In the genomic region with DNA sequence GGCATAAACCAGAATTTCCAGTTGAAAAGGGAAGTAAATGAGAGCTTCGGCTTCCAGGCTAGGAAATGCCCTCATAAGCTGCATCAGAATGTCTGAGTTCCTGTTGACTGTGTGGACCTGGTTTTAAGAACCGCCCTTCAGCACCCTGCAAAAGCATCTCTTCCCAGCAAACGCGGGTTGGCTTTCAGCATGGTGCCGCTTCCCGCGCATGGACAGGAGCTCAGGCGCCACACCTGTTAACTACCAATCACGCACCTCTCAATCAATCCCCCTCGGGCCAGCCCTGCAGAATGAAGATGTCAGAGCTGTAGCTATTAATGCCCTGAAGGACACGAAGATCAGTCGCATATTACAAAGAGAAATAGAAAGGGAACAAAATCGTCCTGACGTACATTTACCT, we compare ENCODE assay signal across 1 cellular context.
TF ChIP-seq lines count a peak whose summit lies in the region.

No MANE protein-coding gene starts in this region.

TF ChIP-seq in GM23338, 12 proteins besides CTCF, POLR2A, EP300 and RAD21 (continued from another document):
- TF ChIP-seq, protein P1, sequence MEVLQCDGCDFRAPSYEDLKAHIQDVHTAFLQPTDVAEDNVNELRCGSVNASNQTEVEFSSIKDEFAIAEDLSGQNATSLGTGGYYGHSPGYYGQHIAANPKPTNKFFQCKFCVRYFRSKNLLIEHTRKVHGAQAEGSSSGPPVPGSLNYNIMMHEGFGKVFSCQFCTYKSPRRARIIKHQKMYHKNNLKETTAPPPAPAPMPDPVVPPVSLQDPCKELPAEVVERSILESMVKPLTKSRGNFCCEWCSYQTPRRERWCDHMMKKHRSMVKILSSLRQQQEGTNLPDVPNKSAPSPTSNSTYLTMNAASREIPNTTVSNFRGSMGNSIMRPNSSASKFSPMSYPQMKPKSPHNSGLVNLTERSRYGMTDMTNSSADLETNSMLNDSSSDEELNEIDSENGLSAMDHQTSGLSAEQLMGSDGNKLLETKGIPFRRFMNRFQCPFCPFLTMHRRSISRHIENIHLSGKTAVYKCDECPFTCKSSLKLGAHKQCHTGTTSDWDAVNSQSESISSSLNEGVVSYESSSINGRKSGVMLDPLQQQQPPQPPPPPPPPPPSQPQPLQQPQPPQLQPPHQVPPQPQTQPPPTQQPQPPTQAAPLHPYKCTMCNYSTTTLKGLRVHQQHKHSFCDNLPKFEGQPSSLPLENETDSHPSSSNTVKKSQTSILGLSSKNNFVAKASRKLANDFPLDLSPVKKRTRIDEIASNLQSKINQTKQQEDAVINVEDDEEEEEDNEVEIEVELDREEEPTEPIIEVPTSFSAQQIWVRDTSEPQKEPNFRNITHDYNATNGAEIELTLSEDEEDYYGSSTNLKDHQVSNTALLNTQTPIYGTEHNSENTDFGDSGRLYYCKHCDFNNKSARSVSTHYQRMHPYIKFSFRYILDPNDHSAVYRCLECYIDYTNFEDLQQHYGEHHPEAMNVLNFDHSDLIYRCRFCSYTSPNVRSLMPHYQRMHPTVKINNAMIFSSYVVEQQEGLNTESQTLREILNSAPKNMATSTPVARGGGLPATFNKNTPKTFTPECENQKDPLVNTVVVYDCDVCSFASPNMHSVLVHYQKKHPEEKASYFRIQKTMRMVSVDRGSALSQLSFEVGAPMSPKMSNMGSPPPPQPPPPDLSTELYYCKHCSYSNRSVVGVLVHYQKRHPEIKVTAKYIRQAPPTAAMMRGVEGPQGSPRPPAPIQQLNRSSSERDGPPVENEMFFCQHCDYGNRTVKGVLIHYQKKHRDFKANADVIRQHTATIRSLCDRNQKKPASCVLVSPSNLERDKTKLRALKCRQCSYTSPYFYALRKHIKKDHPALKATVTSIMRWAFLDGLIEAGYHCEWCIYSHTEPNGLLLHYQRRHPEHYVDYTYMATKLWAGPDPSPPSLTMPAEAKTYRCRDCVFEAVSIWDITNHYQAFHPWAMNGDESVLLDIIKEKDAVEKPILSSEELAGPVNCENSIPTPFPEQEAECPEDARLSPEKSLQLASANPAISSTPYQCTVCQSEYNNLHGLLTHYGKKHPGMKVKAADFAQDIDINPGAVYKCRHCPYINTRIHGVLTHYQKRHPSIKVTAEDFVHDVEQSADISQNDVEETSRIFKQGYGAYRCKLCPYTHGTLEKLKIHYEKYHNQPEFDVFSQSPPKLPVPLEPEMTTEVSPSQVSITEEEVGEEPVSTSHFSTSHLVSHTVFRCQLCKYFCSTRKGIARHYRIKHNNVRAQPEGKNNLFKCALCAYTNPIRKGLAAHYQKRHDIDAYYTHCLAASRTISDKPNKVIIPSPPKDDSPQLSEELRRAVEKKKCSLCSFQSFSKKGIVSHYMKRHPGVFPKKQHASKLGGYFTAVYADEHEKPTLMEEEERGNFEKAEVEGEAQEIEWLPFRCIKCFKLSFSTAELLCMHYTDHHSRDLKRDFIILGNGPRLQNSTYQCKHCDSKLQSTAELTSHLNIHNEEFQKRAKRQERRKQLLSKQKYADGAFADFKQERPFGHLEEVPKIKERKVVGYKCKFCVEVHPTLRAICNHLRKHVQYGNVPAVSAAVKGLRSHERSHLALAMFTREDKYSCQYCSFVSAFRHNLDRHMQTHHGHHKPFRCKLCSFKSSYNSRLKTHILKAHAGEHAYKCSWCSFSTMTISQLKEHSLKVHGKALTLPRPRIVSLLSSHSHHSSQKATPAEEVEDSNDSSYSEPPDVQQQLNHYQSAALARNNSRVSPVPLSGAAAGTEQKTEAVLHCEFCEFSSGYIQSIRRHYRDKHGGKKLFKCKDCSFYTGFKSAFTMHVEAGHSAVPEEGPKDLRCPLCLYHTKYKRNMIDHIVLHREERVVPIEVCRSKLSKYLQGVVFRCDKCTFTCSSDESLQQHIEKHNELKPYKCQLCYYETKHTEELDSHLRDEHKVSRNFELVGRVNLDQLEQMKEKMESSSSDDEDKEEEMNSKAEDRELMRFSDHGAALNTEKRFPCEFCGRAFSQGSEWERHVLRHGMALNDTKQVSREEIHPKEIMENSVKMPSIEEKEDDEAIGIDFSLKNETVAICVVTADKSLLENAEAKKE (CRISPR knock-in tag; IDR thresholded peaks at IDR 0.05): no peak
- TF ChIP-seq CREB1 (CRISPR knock-in tag; IDR thresholded peaks at IDR 0.05; ENCODE audit: low read depth): no peak
- TF ChIP-seq, protein P2, sequence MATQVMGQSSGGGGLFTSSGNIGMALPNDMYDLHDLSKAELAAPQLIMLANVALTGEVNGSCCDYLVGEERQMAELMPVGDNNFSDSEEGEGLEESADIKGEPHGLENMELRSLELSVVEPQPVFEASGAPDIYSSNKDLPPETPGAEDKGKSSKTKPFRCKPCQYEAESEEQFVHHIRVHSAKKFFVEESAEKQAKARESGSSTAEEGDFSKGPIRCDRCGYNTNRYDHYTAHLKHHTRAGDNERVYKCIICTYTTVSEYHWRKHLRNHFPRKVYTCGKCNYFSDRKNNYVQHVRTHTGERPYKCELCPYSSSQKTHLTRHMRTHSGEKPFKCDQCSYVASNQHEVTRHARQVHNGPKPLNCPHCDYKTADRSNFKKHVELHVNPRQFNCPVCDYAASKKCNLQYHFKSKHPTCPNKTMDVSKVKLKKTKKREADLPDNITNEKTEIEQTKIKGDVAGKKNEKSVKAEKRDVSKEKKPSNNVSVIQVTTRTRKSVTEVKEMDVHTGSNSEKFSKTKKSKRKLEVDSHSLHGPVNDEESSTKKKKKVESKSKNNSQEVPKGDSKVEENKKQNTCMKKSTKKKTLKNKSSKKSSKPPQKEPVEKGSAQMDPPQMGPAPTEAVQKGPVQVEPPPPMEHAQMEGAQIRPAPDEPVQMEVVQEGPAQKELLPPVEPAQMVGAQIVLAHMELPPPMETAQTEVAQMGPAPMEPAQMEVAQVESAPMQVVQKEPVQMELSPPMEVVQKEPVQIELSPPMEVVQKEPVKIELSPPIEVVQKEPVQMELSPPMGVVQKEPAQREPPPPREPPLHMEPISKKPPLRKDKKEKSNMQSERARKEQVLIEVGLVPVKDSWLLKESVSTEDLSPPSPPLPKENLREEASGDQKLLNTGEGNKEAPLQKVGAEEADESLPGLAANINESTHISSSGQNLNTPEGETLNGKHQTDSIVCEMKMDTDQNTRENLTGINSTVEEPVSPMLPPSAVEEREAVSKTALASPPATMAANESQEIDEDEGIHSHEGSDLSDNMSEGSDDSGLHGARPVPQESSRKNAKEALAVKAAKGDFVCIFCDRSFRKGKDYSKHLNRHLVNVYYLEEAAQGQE (IDR thresholded peaks at IDR 0.05; ENCODE audit: unreplicated experiment): no peak
- TF ChIP-seq ZNF331 (CRISPR knock-in tag; IDR thresholded peaks at IDR 0.05; ENCODE audit: low read depth): no peak
- no peak for TF ChIP-seq JUNB (IDR thresholded peaks at IDR 0.05; ENCODE audit: unreplicated experiment)
